Comparison of ENCODE assay signal across 13 cellular contexts in genomic region chr9:87816041-87816440, GRCh38.
DNase-seq lines count a peak whose midpoint lies in the region; ATAC-seq and TF ChIP-seq lines count a peak whose summit lies in the region.
"Had no signal": no experiment of that assay in that cellular context is flagged by ENCODE, and none has a peak within 500 bp of the region (broad histone marks: within the 10 kb centered on the region; RNA-seq: fewer than 3 reads in every experiment).

No MANE protein-coding gene starts in this region.

- H3K23ac ChIP-seq in trophoblast cell (ENCODE audit: low read length), result no peak overlapping the region

- no peaks in the 10 kb centered on the region for H3K36me3 ChIP-seq in GM23248 (ENCODE audit: low read depth)
- H3K36me3 ChIP-seq in trophoblast cell (ENCODE audit: control insufficient read depth in 1 of 2, insufficient read depth in 2 of 2, low read length in 2 of 2), result no peaks in the 10 kb centered on the region

- peaks cover 19% of the 10 kb centered on the region; the same call in 1 of the 2 replicates for H3F3A ChIP-seq in GM23248 (ENCODE audit: insufficient read depth)

- no peak overlapping the region for H3K27ac ChIP-seq in GM23248
- H3K27ac ChIP-seq in trophoblast cell (ENCODE audit: low read depth, low read length), result no peak overlapping the region
- H3K27ac ChIP-seq: hepatocyte had no signal

- H2AFZ ChIP-seq in GM23248 (no peak overlapping the region), trophoblast cell (ENCODE audit: insufficient read depth, low read length, poor library complexity) (no peak overlapping the region)
- H2AFZ ChIP-seq: hepatocyte had no signal

- no peak overlapping the region for H3K18ac ChIP-seq in trophoblast cell (ENCODE audit: low read length)

- no peak overlapping the region for H3K14ac ChIP-seq in trophoblast cell (ENCODE audit: low read length)

- no peaks in the 10 kb centered on the region for H3K9me2 ChIP-seq in GM23248 (ENCODE audit: insufficient read depth)

- H4K12ac ChIP-seq in trophoblast cell (ENCODE audit: low read depth, low read length), result no peak overlapping the region

- no peak overlapping the region for H2AK5ac ChIP-seq in trophoblast cell (ENCODE audit: low read length)

- H4K8ac ChIP-seq in trophoblast cell (ENCODE audit: low read depth, low read length), result no peak overlapping the region

- WGBS in GM23248 (ENCODE audit: low coverage in 1 of 2, low lambda C conversion rate in 2 of 2, missing lambda C conversion rate in 2 of 2), 2 experiments, result 0 to 2% methylated on average over 2 of the region's 2 CpGs
- WGBS in trophoblast cell (ENCODE audit: extremely low coverage, insufficient coverage, insufficient read length), result no CpG with 5 or more reads among the region's 2 CpGs

- peaks cover 6% of the 10 kb centered on the region for H3K4me1 Mint-ChIP-seq in stimulated activated effector memory CD8-positive, alpha-beta T cell treated with anti-CD3 and anti-CD28 coated beads, Interleukin-12 subunit alpha, Interleukin-12 subunit beta, amount 100 ng/mL, for 72 hours

- no peaks in the 10 kb centered on the region for H3K79me2 ChIP-seq in GM23248 (ENCODE audit: insufficient read depth)
- no peaks in the 10 kb centered on the region for H3K79me2 ChIP-seq in trophoblast cell (ENCODE audit: control insufficient read depth, insufficient read depth, low read length, poor library complexity)
- H3K79me2 ChIP-seq: hepatocyte had no signal

- ATAC-seq in HG02759 (IDR thresholded peaks at IDR 0.05; ENCODE audit: unreplicated experiment) (no peak), GM21619 (IDR thresholded peaks at IDR 0.05; ENCODE audit: unreplicated experiment) (no peak)
- ATAC-seq in stimulated activated effector memory CD8-positive, alpha-beta T cell treated with anti-CD3 and anti-CD28 coated beads, Interleukin-12 subunit alpha, Interleukin-12 subunit beta, amount 100 ng/mL, for 72 hours, result no peak

- H3K9ac ChIP-seq in GM23248, result no peak overlapping the region
- no peak overlapping the region for H3K9ac ChIP-seq in trophoblast cell (ENCODE audit: low read length)

- H2BK120ac ChIP-seq in trophoblast cell (ENCODE audit: insufficient read depth, low read length, poor library complexity), result no peak overlapping the region

- no peaks in the 10 kb centered on the region for H3K79me1 ChIP-seq in trophoblast cell (ENCODE audit: low read length)

- H3K36me3 Mint-ChIP-seq in stimulated activated effector memory CD8-positive, alpha-beta T cell treated with anti-CD3 and anti-CD28 coated beads, Interleukin-12 subunit alpha, Interleukin-12 subunit beta, amount 100 ng/mL, for 72 hours, result peaks cover 5% of the 10 kb centered on the region

- H3K27me3 ChIP-seq in GM23248 (replicated peaks; ENCODE audit: insufficient read depth), result no peaks in the 10 kb centered on the region
- H3K27me3 ChIP-seq in trophoblast cell (ENCODE audit: insufficient read depth, low read length), result no peaks in the 10 kb centered on the region
- H3K27me3 ChIP-seq: hepatocyte had no signal

- peaks cover 2% of the 10 kb centered on the region for H3K9me3 Mint-ChIP-seq in stimulated activated effector memory CD8-positive, alpha-beta T cell treated with anti-CD3 and anti-CD28 coated beads, Interleukin-12 subunit alpha, Interleukin-12 subunit beta, amount 100 ng/mL, for 72 hours

- no peak overlapping the region for H4K91ac ChIP-seq in trophoblast cell (ENCODE audit: low read depth, low read length)

- H3K4ac ChIP-seq in trophoblast cell (ENCODE audit: low read depth, low read length), result no peak overlapping the region

- H3K4me3 ChIP-seq in GM23248 (no peak overlapping the region), cardiac fibroblast (replicated peaks in 1 of 2; ENCODE audit: low read depth in 2 of 2, low read length in 2 of 2) (no peak overlapping the region), trophoblast cell (ENCODE audit: low read depth, low read length) (no peak overlapping the region)
- H3K4me3 ChIP-seq: hepatocyte had no signal

- H3K4me2 ChIP-seq in GM23248 (ENCODE audit: unreplicated experiment) (no peak overlapping the region), trophoblast cell (ENCODE audit: low read length) (no peak overlapping the region)
- H3K4me2 ChIP-seq: hepatocyte had no signal

- no peaks in the 10 kb centered on the region for H3K9me3 ChIP-seq in GM23248 (ENCODE audit: low read depth)
- no peaks in the 10 kb centered on the region for H3K9me3 ChIP-seq in trophoblast cell (ENCODE audit: insufficient read depth, low read depth, low read length)

- H3K4me1 ChIP-seq in GM23248 (ENCODE audit: insufficient read depth) (peaks cover 13% of the 10 kb centered on the region), trophoblast cell (ENCODE audit: control insufficient read depth in 1 of 2, insufficient read depth in 2 of 2, low read length in 2 of 2) (no peaks in the 10 kb centered on the region)

- no peak overlapping the region for H2BK5ac ChIP-seq in trophoblast cell (ENCODE audit: low read depth, low read length, poor library complexity)

- H4K20me1 ChIP-seq in GM23248 (ENCODE audit: insufficient read depth), result no peaks in the 10 kb centered on the region

- H2BK12ac ChIP-seq in trophoblast cell (ENCODE audit: low read length), result no peak overlapping the region

- DNase-seq in GM23248, result peak; percentile 24
- peak; percentile 81 for DNase-seq in NCI-H2171 treated with DMSO at 0.1 percent for 48 hours (lab: John Stamatoyannopoulos, UW)
- peak; percentile 43 to 72 for DNase-seq in cardiac fibroblast (ENCODE audit: low read depth in 2 of 2)
- DNase-seq in lung microvascular endothelial cell (ENCODE audit: low read depth in 2 of 2), result peak; percentile 60 to 87
- no peak for DNase-seq in stimulated activated effector memory CD8-positive, alpha-beta T cell treated with anti-CD3 and anti-CD28 coated beads, Interleukin-12 subunit alpha, Interleukin-12 subunit beta, amount 100 ng/mL, for 72 hours (ENCODE audit: low spot score in 2 of 2)
- DNase-seq in trophoblast cell, result no peak
- DNase-seq: activated CD8-positive, alpha-beta memory T cell treated with anti-CD3 and anti-CD28 coated beads, Interleukin-2, amount 50 U/mL, for 48 hours; amniotic stem cell; effector CD8-positive, alpha-beta T cell; stimulated activated CD4-positive, alpha-beta T cell treated with anti-CD3 and anti-CD28 coated beads, Interleukin-4, amount 100 ng/mL, for 4 hours had no signal

- TF ChIP-seq CTCF in cardiac fibroblast (IDR thresholded peaks at IDR 0.05; ENCODE audit: low read depth, low read length), result no peak

- no peak overlapping the region for H3K27ac Mint-ChIP-seq in stimulated activated effector memory CD8-positive, alpha-beta T cell treated with anti-CD3 and anti-CD28 coated beads, Interleukin-12 subunit alpha, Interleukin-12 subunit beta, amount 100 ng/mL, for 72 hours

- H3K4me3 Mint-ChIP-seq in stimulated activated effector memory CD8-positive, alpha-beta T cell treated with anti-CD3 and anti-CD28 coated beads, Interleukin-12 subunit alpha, Interleukin-12 subunit beta, amount 100 ng/mL, for 72 hours, result no peak overlapping the region

- in situ Hi-C loops in GM23248 (cut with MboI), result loop anchor here (10.0 to 25.0 kb wide), 2 partner anchors 141 to 479 kb away; no protein-coding TSS in a partner anchor

Comparison
In these comparisons a context has a peak if more than half of its experiments do, and no peak if none do; other contexts are left out.
1. DNase-seq: peak in GM23248 (single experiment), NCI-H2171 treated with DMSO at 0.1 percent for 48 hours (single experiment), cardiac fibroblast (2 of 2) and lung microvascular endothelial cell (2 of 2); none in stimulated activated effector memory CD8-positive, alpha-beta T cell treated with anti-CD3 and anti-CD28 coated beads, Interleukin-12 subunit alpha, Interleukin-12 subunit beta, amount 100 ng/mL, for 72 hours (0 of 2) and trophoblast cell (0 of 2).